8 cellular contexts compared by ENCODE assay signal in genomic region chr1:19439464-19440171, GRCh38. TPM values are rescaled to one million over a fixed set of nuclear protein-coding genes. Genes with fewer than 3 reads are reported as not detected.
DNase-seq lines count a peak whose midpoint lies in the region; ATAC-seq, FAIRE-seq and TF ChIP-seq lines count a peak whose summit lies in the region.

No MANE protein-coding gene starts in this region.

- no peak overlapping the region for H3K4me3 Mint-ChIP-seq in T-helper 2 cell treated with Interferon-gamma antibody and Interleukin-4, amounts not matched to agents 5 μg/mL and 100 μg/mL, for 36 hours
- H3K4me3 Mint-ChIP-seq in naive thymus-derived CD8-positive, alpha-beta T cell, result peak overlapping the region in 9 of 10 donors; percentile 8 to 73 (median 56)

- peak; percentile 46 for TF ChIP-seq CTCF in GM12873 (IDR thresholded peaks at IDR 0.05; ENCODE audit: insufficient read depth, low read depth, low read length, missing control alignments)
- TF ChIP-seq CTCF in dorsolateral prefrontal cortex (IDR thresholded peaks at IDR 0.05 in 54 of 56, conservative IDR thresholded peaks at IDR 0.05 in 2 of 56; ENCODE audit: low read depth in 1 of 56, partially characterized antibody in 56 of 56), result peak in 26 of 56 donors; percentile 11 to 55 (median 24)

- peaks cover 31% of the 10 kb centered on the region for H3K36me3 Mint-ChIP-seq in T-helper 2 cell treated with Interferon-gamma antibody and Interleukin-4, amounts not matched to agents 5 μg/mL and 100 μg/mL, for 36 hours (ENCODE audit: low read depth)
- peaks cover 0 to 50% (median 0%) of the 10 kb centered on the region in 3 donors for H3K36me3 Mint-ChIP-seq in naive thymus-derived CD8-positive, alpha-beta T cell

- H3K27ac Mint-ChIP-seq in T-helper 2 cell treated with Interferon-gamma antibody and Interleukin-4, amounts not matched to agents 5 μg/mL and 100 μg/mL, for 36 hours, result peak overlapping the region; percentile 26
- peak overlapping the region; percentile 68 to 93 (median 88) for H3K27ac Mint-ChIP-seq in naive thymus-derived CD8-positive, alpha-beta T cell

- TF ChIP-seq POLR2A in H54 (IDR thresholded peaks at IDR 0.05; ENCODE audit: low read depth, low read length), result no peak

- H3K9me3 Mint-ChIP-seq in T-helper 2 cell treated with Interferon-gamma antibody and Interleukin-4, amounts not matched to agents 5 μg/mL and 100 μg/mL, for 36 hours, result no peaks in the 10 kb centered on the region
- H3K9me3 Mint-ChIP-seq in naive thymus-derived CD8-positive, alpha-beta T cell, result no peaks in the 10 kb centered on the region

- DNase-seq in T-helper 2 cell treated with Interferon-gamma antibody and Interleukin-4, amounts not matched to agents 5 μg/mL and 100 μg/mL, for 36 hours (ENCODE audit: low spot score), result no peak
- DNase-seq in dorsolateral prefrontal cortex (peak in 5 of 10 donors; percentile 42 to 65 (median 58)), H54 (ENCODE audit: insufficient read length, low spot score) (no peak), SJCRH30 (no peak), sciatic nerve (ENCODE audit: low spot score) (no peak)
- DNase-seq in naive thymus-derived CD8-positive, alpha-beta T cell, result peak; percentile 33 to 80 (median 50)

- intact Hi-C loops in dorsolateral prefrontal cortex (cut with DNase I), result loop anchor here in 1 of 2 donors (10.0 kb wide), 1 partner anchor 45 kb away; the partner anchor contains the start of gene CAPZB
- intact Hi-C loops in sciatic nerve (cut with DNase I), result no loop called here

- H3K27me3 ChIP-seq in dorsolateral prefrontal cortex, result no peaks in the 10 kb centered on the region
- no peaks in the 10 kb centered on the region for H3K27me3 ChIP-seq in SJCRH30

- peak overlapping the region in 56 of 59 donors; percentile 9 to 90 (median 74) for H3K27ac ChIP-seq in dorsolateral prefrontal cortex
- no peak overlapping the region for H3K27ac ChIP-seq in SJCRH30

- FAIRE-seq in H54 (lab: Jason Lieb, UNC), result no peak

- POLR2A ChIA-PET in naive thymus-derived CD8-positive, alpha-beta T cell (lab: Charles Lee), result interaction anchor here (0.6 to 2.3 kb wide), 5 partner anchors 9 to 143 kb away, joined by 3 to 13 read pairs (median 4); no protein-coding TSS in a partner anchor

- ATAC-seq in naive thymus-derived CD8-positive, alpha-beta T cell, result peak; percentile 78 to 82
- no peak for ATAC-seq in GM18873 (IDR thresholded peaks at IDR 0.05; ENCODE audit: low FRiP score, unreplicated experiment)
- ATAC-seq in sciatic nerve, result no peak

- peaks cover 23% of the 10 kb centered on the region for H3K4me1 ChIP-seq in SJCRH30

- H3K9me3 ChIP-seq in SJCRH30 (replicated peaks), result no peaks in the 10 kb centered on the region

- no peaks in the 10 kb centered on the region for H3K27me3 Mint-ChIP-seq in T-helper 2 cell treated with Interferon-gamma antibody and Interleukin-4, amounts not matched to agents 5 μg/mL and 100 μg/mL, for 36 hours (ENCODE audit: low read depth)
- H3K27me3 Mint-ChIP-seq in naive thymus-derived CD8-positive, alpha-beta T cell, result no peaks in the 10 kb centered on the region

- peaks cover 3% of the 10 kb centered on the region; the same call in 1 of the 2 replicates for H3K36me3 ChIP-seq in SJCRH30

- H3K4me3 ChIP-seq in dorsolateral prefrontal cortex, result peak overlapping the region in 5 of 59 donors; percentile 1 to 23 (median 12)
- no peak overlapping the region for H3K4me3 ChIP-seq in SJCRH30

- peaks cover 39% of the 10 kb centered on the region for H3K4me1 Mint-ChIP-seq in T-helper 2 cell treated with Interferon-gamma antibody and Interleukin-4, amounts not matched to agents 5 μg/mL and 100 μg/mL, for 36 hours (ENCODE audit: low read depth)
- peaks cover 53 to 94% (median 93%) of the 10 kb centered on the region in 4 donors for H3K4me1 Mint-ChIP-seq in naive thymus-derived CD8-positive, alpha-beta T cell

RNA-seq across cellular contexts. Expression of gene CAPZB, which starts 45.7 kb away (rescaled TPM):
- total RNA-seq in dorsolateral prefrontal cortex, result 100 to 1,000 TPM; 118 to 250 (median 198) TPM
- total RNA-seq in naive thymus-derived CD8-positive, alpha-beta T cell, result 100 to 1,000 TPM; 268 to 289 TPM
- 100 to 1,000 TPM; 475 to 592 (median 562) TPM for polyA plus RNA-seq in naive thymus-derived CD8-positive, alpha-beta T cell
- total RNA-seq in SJCRH30 (2014; rRNA removed; shearing (Covaris generic)), result 81.9 and 99.7 TPM in 2 replicates
- 198 TPM for total RNA-seq in sciatic nerve

Comparison
In these comparisons a context has a peak if more than half of its experiments do, and no peak if none do; other contexts are left out.
1. DNase-seq: peak in naive thymus-derived CD8-positive, alpha-beta T cell (10 of 10); none in T-helper 2 cell treated with Interferon-gamma antibody and Interleukin-4, amounts not matched to agents 5 μg/mL and 100 μg/mL, for 36 hours (single experiment), H54 (single experiment), SJCRH30 (0 of 2) and sciatic nerve (single experiment).
2. ATAC-seq: peak in naive thymus-derived CD8-positive, alpha-beta T cell (2 of 2); none in GM18873 (single experiment) and sciatic nerve (single experiment).